Comparison of ENCODE assay signal across 23 cellular contexts in the genomic region with DNA sequence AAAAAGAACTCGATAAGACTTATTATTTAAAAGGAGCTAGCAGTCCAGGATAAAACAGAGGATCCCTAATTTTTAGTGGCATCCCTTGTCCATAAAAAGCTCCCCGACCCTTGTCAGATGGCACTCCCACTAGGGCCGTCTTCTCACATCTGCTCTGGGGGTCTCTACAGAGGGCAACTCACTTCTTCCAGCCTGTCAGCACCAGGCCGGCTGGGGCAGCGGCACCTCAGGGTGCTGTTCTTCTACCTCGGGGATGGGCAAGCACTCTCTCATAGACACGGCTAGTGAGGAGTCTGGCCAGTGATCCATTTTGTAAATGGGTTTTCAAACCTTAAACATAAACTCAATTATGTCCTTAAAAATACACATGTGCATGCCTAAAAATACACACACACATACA.
"Had no signal": no experiment of that assay in that cellular context is flagged by ENCODE, and none has a peak within 500 bp of the region (broad histone marks: within the 10 kb centered on the region; RNA-seq: fewer than 3 reads in every experiment).

No MANE protein-coding gene starts in this region.

- H3K4me3 ChIP-seq: heart right ventricle, hepatocyte, left ventricle myocardium inferior, lung, ovary, right atrium auricular region, right lobe of liver, skin epidermis, suprapubic skin, thoracic aorta, tibial artery, upper lobe of right lung had no signal

- H3K27me3 ChIP-seq: heart right ventricle, hepatocyte, ovary, right atrium auricular region, right lobe of liver, suprapubic skin, tibial artery, upper lobe of right lung had no signal

- H3K27ac ChIP-seq: heart right ventricle, hepatocyte, left ventricle myocardium inferior, ovary, right atrium auricular region, right lobe of liver, skin epidermis, suprapubic skin, thoracic aorta, tibial artery, upper lobe of right lung had no signal

- ATAC-seq: heart right ventricle; natural killer cell; right lobe of liver; stimulated activated effector memory CD8-positive, alpha-beta T cell treated with anti-CD3 and anti-CD28 coated beads, Interleukin-12 subunit alpha, Interleukin-12 subunit beta, amount 100 ng/mL, for 72 hours; upper lobe of right lung had no signal

- H3K4me3 Mint-ChIP-seq: mesothelial cell of epicardium; naive B cell; natural killer cell; stimulated activated effector memory CD8-positive, alpha-beta T cell treated with anti-CD3 and anti-CD28 coated beads, Interleukin-12 subunit alpha, Interleukin-12 subunit beta, amount 100 ng/mL, for 72 hours; stimulated activated naive CD8-positive, alpha-beta T cell treated with anti-CD3 and anti-CD28 coated beads, Interleukin-15, Interleukin-2, amounts not matched to agents 100 ng/mL and 50 ng/mL, for 24 hours had no signal

- H3K9me3 ChIP-seq: heart right ventricle, left ventricle myocardium inferior, ovary, right atrium auricular region, right lobe of liver, suprapubic skin, thoracic aorta, tibial artery, upper lobe of right lung had no signal

- H3K36me3 Mint-ChIP-seq: natural killer cell; stimulated activated effector memory CD8-positive, alpha-beta T cell treated with anti-CD3 and anti-CD28 coated beads, Interleukin-12 subunit alpha, Interleukin-12 subunit beta, amount 100 ng/mL, for 72 hours had no signal

- DNase-seq: heart right ventricle; islet precursor cell; left ventricle myocardium inferior; mesendoderm; naive B cell; natural killer cell; ovary; right lobe of liver; stimulated activated CD4-positive, alpha-beta T cell treated with anti-CD3 and anti-CD28 coated beads, Interleukin-4, amount 100 ng/mL, for 24 hours; stimulated activated naive CD4-positive, alpha-beta T cell; tibial artery; trophoblast cell; upper lobe of right lung had no signal

- H3K36me3 ChIP-seq: ovary, right atrium auricular region, right lobe of liver, suprapubic skin, thoracic aorta, upper lobe of right lung had no signal

- H3K4me1 Mint-ChIP-seq: stimulated activated effector memory CD8-positive, alpha-beta T cell treated with anti-CD3 and anti-CD28 coated beads, Interleukin-12 subunit alpha, Interleukin-12 subunit beta, amount 100 ng/mL, for 72 hours had no signal

- H3K9me3 Mint-ChIP-seq: stimulated activated effector memory CD8-positive, alpha-beta T cell treated with anti-CD3 and anti-CD28 coated beads, Interleukin-12 subunit alpha, Interleukin-12 subunit beta, amount 100 ng/mL, for 72 hours had no signal

- H3K27ac Mint-ChIP-seq: mesothelial cell of epicardium; naive B cell; natural killer cell; progenitor cell of endocrine pancreas; stimulated activated effector memory CD8-positive, alpha-beta T cell treated with anti-CD3 and anti-CD28 coated beads, Interleukin-12 subunit alpha, Interleukin-12 subunit beta, amount 100 ng/mL, for 72 hours; stimulated activated naive CD8-positive, alpha-beta T cell treated with anti-CD3 and anti-CD28 coated beads, Interleukin-15, Interleukin-2, amounts not matched to agents 100 ng/mL and 50 ng/mL, for 24 hours had no signal
